1 cellular context compared by ENCODE assay signal in genomic region chrX:154490414-154491083, GRCh38.
TF ChIP-seq lines count a peak whose summit lies in the region.

Gene SLC10A3 (minus strand): TSS chrX:154490629. CDS start chrX:154488940, 1,689 bp downstream.

TF ChIP-seq in GM12878, 131 proteins besides CTCF, POLR2A, EP300 and RAD21 (continued from another document):
- TF ChIP-seq STAT3 (IDR thresholded peaks at IDR 0.05; ENCODE audit: low read depth, low read length) = no peak
- peak; percentile 61; the same call in 1 of the 2 replicates for TF ChIP-seq IKZF1 (conservative IDR thresholded peaks at IDR 0.05)
- no peak for TF ChIP-seq CUX1 (IDR thresholded peaks at IDR 0.05; ENCODE audit: insufficient replicate concordance, low read depth, low read length)
- TF ChIP-seq POLR2AphosphoS2 (IDR thresholded peaks at IDR 0.05; ENCODE audit: low read depth, low read length) = 0 out of 2 replicates have a peak, but pooled peaks have one; percentile 23
- TF ChIP-seq STAT1 (conservative IDR thresholded peaks at IDR 0.05) = no peak
- peak; percentile 76; the same call in 1 of the 2 replicates for TF ChIP-seq POLR2AphosphoS5 (IDR thresholded peaks at IDR 0.05; ENCODE audit: low read length)
- peak; percentile 39; the same call in 1 of the 2 replicates for TF ChIP-seq NKRF (conservative IDR thresholded peaks at IDR 0.05)
- 0 out of 2 replicates have a peak, but pooled peaks have one; percentile 21 for TF ChIP-seq NBN (IDR thresholded peaks at IDR 0.05)
- TF ChIP-seq KLF5 (IDR thresholded peaks at IDR 0.05; ENCODE audit: partially characterized antibody) = no peak
- TF ChIP-seq TARDBP (IDR thresholded peaks at IDR 0.05; ENCODE audit: borderline replicate concordance) = no peak
- TF ChIP-seq HCFC1 (IDR thresholded peaks at IDR 0.05; ENCODE audit: low read length) = peak; percentile 41; the same call in 1 of the 2 replicates
- TF ChIP-seq PML (IDR thresholded peaks at IDR 0.05; ENCODE audit: low read length) = peak; percentile 57; the same call in 1 of the 2 replicates
- TF ChIP-seq SUPT20H (IDR thresholded peaks at IDR 0.05; ENCODE audit: borderline replicate concordance, control insufficient read depth, low read depth, low read length) = no peak
- 0 out of 2 replicates have a peak, but pooled peaks have one; percentile 29 for TF ChIP-seq NFXL1 (IDR thresholded peaks at IDR 0.05; ENCODE audit: borderline replicate concordance)
- peak; percentile 54 for TF ChIP-seq LARP7 (IDR thresholded peaks at IDR 0.05)
- TF ChIP-seq NRF1 (conservative IDR thresholded peaks at IDR 0.05; ENCODE audit: low read depth, low read length) = peak; percentile 22; the same call in 1 of the 2 replicates
- TF ChIP-seq GATAD2B (conservative IDR thresholded peaks at IDR 0.05; ENCODE audit: low read depth) = 0 out of 2 replicates have a peak, but pooled peaks have one; percentile 19
- peak in 1 of 2 experiments; percentile 44; a peak in 1 of 4 replicates for TF ChIP-seq BHLHE40 (IDR thresholded peaks at IDR 0.05; ENCODE audit: borderline replicate concordance in 1 of 2, low read depth in 2 of 2, low read length in 1 of 2)
- no peak for TF ChIP-seq ELK1 (IDR thresholded peaks at IDR 0.05; ENCODE audit: low read depth, low read length)
- TF ChIP-seq YBX1 (IDR thresholded peaks at IDR 0.05) = no peak
- peak; percentile 9 for TF ChIP-seq PBX3 (IDR thresholded peaks at IDR 0.05; ENCODE audit: insufficient replicate concordance, low read depth, low read length)
- TF ChIP-seq RB1 (IDR thresholded peaks at IDR 0.05; ENCODE audit: borderline replicate concordance) = peak; percentile 17; the same call in 1 of the 2 replicates
- TF ChIP-seq POU2F2 (IDR thresholded peaks at IDR 0.05; ENCODE audit: borderline replicate concordance, low read depth, low read length) = peak; percentile 53; the same call in 1 of the 3 replicates
- TF ChIP-seq SIX5 (IDR thresholded peaks at IDR 0.05; ENCODE audit: low read depth, low read length, severe bottlenecking) = no peak
- 0 out of 2 replicates have a peak, but pooled peaks have one; percentile 16 for TF ChIP-seq RFX5 (IDR thresholded peaks at IDR 0.05; ENCODE audit: low read depth, low read length)
- TF ChIP-seq CREM (IDR thresholded peaks at IDR 0.05; ENCODE audit: low read depth) = peak; percentile 67; the same call in 1 of the 2 replicates
- TF ChIP-seq CHD4 (IDR thresholded peaks at IDR 0.05) = no peak
- TF ChIP-seq ZSCAN29 (IDR thresholded peaks at IDR 0.05) = 0 out of 2 replicates have a peak, but pooled peaks have one; percentile 55
- TF ChIP-seq NR2F1 (conservative IDR thresholded peaks at IDR 0.05) = peak; percentile 70
- 0 out of 2 replicates have a peak, but pooled peaks have one; percentile 25 for TF ChIP-seq SMARCA5 (IDR thresholded peaks at IDR 0.05)
- TF ChIP-seq ZNF384 (IDR thresholded peaks at IDR 0.05; ENCODE audit: borderline replicate concordance, low read depth, low read length) = no peak
- 0 out of 2 replicates have a peak, but pooled peaks have one; percentile 15 for TF ChIP-seq HDGF (IDR thresholded peaks at IDR 0.05)
- TF ChIP-seq BACH1 (IDR thresholded peaks at IDR 0.05; ENCODE audit: borderline replicate concordance) = peak; percentile 61; the same call in 1 of the 2 replicates
- peak; percentile 87 for TF ChIP-seq TAF1 (IDR thresholded peaks at IDR 0.05; ENCODE audit: borderline replicate concordance, low read depth, low read length)
- peak; percentile 65; the same call in 1 of the 2 replicates for TF ChIP-seq DPF2 (IDR thresholded peaks at IDR 0.05)
- no peak for TF ChIP-seq USF2 (IDR thresholded peaks at IDR 0.05; ENCODE audit: borderline replicate concordance, low read depth, low read length)
- TF ChIP-seq CEBPZ (IDR thresholded peaks at IDR 0.05; ENCODE audit: low read depth, low read length) = no peak
- TF ChIP-seq HDAC2 (IDR thresholded peaks at IDR 0.05) = no peak
- no peak for TF ChIP-seq MXI1 (IDR thresholded peaks at IDR 0.05; ENCODE audit: low read depth, low read length)
